ENCODE assay signal across 27 cellular contexts in genomic region chr5:33430983-33431382, GRCh38.
"Had no signal": no experiment of that assay in that cellular context is flagged by ENCODE, and none has a peak within 500 bp of the region (broad histone marks: within the 10 kb centered on the region; RNA-seq: fewer than 3 reads in every experiment).

No MANE protein-coding gene starts in this region.

- H3K27me3 ChIP-seq: testis, thyroid gland, tibial nerve, transverse colon, upper lobe of left lung, upper lobe of right lung, uterus, vagina had no signal

- H3K36me3 ChIP-seq: stomach, suprapubic skin, thoracic aorta, thyroid gland, tibial artery, tibial nerve, transverse colon, upper lobe of left lung, upper lobe of right lung, uterus, vagina had no signal

- DNase-seq: stimulated activated CD4-positive, alpha-beta T cell treated with anti-CD3 and anti-CD28 coated beads, Interleukin-2, amount 100 ng/mL, for 48 hours; stimulated activated CD4-positive, alpha-beta T cell treated with anti-CD3 and anti-CD28 coated beads, Interleukin-4, amount 100 ng/mL, for 1 hour; stimulated activated CD4-positive, alpha-beta T cell treated with anti-CD3 and anti-CD28 coated beads, Interleukin-4, amount 100 ng/mL, for 24 hours; stimulated activated CD4-positive, alpha-beta T cell treated with anti-CD3 and anti-CD28 coated beads, Interleukin-4, amount 100 ng/mL, for 4 hours; stimulated activated CD8-positive, alpha-beta memory T cell treated with anti-CD3 and anti-CD28 coated beads, Interleukin-4, amount 100 ng/mL, for 48 hours; stimulated activated naive B cell treated with anti-CD40 and anti-IgM and Interleukin-4, amounts not matched to agents 10 μg/mL and 1 μg/mL and 100 μg/mL, for 72 hours; stimulated activated naive CD4-positive, alpha-beta T cell; stimulated activated naive CD4-positive, alpha-beta T cell treated with Interleukin-2 at 50 U/mL for 16 hours; stimulated activated naive CD8-positive, alpha-beta T cell treated with anti-CD3 and anti-CD28 coated beads, Interleukin-15, amount 100 ng/mL, for 72 hours; stimulated activated naive CD8-positive, alpha-beta T cell treated with anti-CD3 and anti-CD28 coated beads, Interleukin-15, Interleukin-2, amounts not matched to agents 100 U/mL and 50 U/mL, for 24 hours; stomach; substantia nigra; testis; thyroid gland; tibial artery; transverse colon; trophoblast cell; upper lobe of left lung; upper lobe of right lung; uterus had no signal

- FAIRE-seq: urothelium cell line had no signal

- H3K9me3 ChIP-seq: stomach, suprapubic skin, testis, thoracic aorta, thyroid gland, tibial artery, tibial nerve, transverse colon, upper lobe of left lung, upper lobe of right lung, uterus, vagina had no signal

- H3K4me3 ChIP-seq: stomach, suprapubic skin, testis, thoracic aorta, thyroid gland, tibial artery, tibial nerve, transverse colon, upper lobe of left lung, upper lobe of right lung, uterus, vagina had no signal

- ATAC-seq: stimulated activated effector memory CD8-positive, alpha-beta T cell treated with anti-CD3 and anti-CD28 coated beads, Interleukin-12 subunit alpha, Interleukin-12 subunit beta, amount 100 ng/mL, for 72 hours; stimulated activated memory B cell treated with anti-CD40 and anti-IgM and Interleukin-4, amounts not matched to agents 10 μg/mL and 1 μg/mL and 100 μg/mL, for 72 hours; stimulated activated naive B cell treated with anti-CD40 and anti-IgM and Interleukin-4, amounts not matched to agents 10 μg/mL and 1 μg/mL and 100 μg/mL, for 72 hours; stimulated activated naive CD8-positive, alpha-beta T cell treated with anti-CD3 and anti-CD28 coated beads, Interleukin-15, amount 100 ng/mL, for 72 hours; stimulated activated naive CD8-positive, alpha-beta T cell treated with anti-CD3 and anti-CD28 coated beads, Interleukin-15, Interleukin-2, amounts not matched to agents 100 U/mL and 50 U/mL, for 24 hours; upper lobe of right lung had no signal

- H3K4me1 ChIP-seq: testis, thyroid gland, tibial artery, upper lobe of right lung, uterus, vagina had no signal

- H3K27ac ChIP-seq: stomach, suprapubic skin, testis, thoracic aorta, thyroid gland, tibial artery, tibial nerve, transverse colon, upper lobe of left lung, upper lobe of right lung, uterus, vagina had no signal
